Comparison of ENCODE assay signal across 20 cellular contexts in genomic region chr1:182377175-182377574, GRCh38. TPM values are rescaled to one million over a fixed set of nuclear protein-coding genes. Genes with fewer than 3 reads are reported as not detected.
DNase-seq lines count a peak whose midpoint lies in the region; ATAC-seq and TF ChIP-seq lines count a peak whose summit lies in the region.
"Had no signal": no experiment of that assay in that cellular context is flagged by ENCODE, and none has a peak within 500 bp of the region (broad histone marks: within the 10 kb centered on the region; RNA-seq: fewer than 3 reads in every experiment).

No MANE protein-coding gene starts in this region.

- H3K9me3 Mint-ChIP-seq in HFFc6, result no peaks in the 10 kb centered on the region
- H3K9me3 Mint-ChIP-seq: CD4-positive, alpha-beta memory T cell; IgD-negative memory B cell had no signal

- H3K27me3 ChIP-seq in mammary epithelial cell (ENCODE audit: insufficient read depth, low read length), result no peaks in the 10 kb centered on the region
- H3K27me3 ChIP-seq: BLaER1 had no signal

- in situ Hi-C loops in mammary epithelial cell (cut with MboI; ENCODE audit: low sequenced_read_pairs in 2 of 2), result no loop called here

- BruUV-seq in mammary epithelial cell (replicated peaks; lab: Mats Ljungman, UMichigan), result no TSS peak

- no peak overlapping the region for H3K27ac Mint-ChIP-seq in HFFc6

- H3K4me3 ChIP-seq in mammary epithelial cell (replicated peaks in 1 of 3; ENCODE audit: insufficient read depth in 1 of 3, low read depth in 2 of 3, low read length in 3 of 3), result no peak overlapping the region
- H3K4me3 ChIP-seq: BLaER1 had no signal

- H3K9me3 ChIP-seq in mammary epithelial cell (replicated peaks; ENCODE audit: insufficient read depth, low read length), result no peaks in the 10 kb centered on the region
- H3K9me3 ChIP-seq: BLaER1 had no signal

- no peak overlapping the region for H3K9ac ChIP-seq in mammary epithelial cell (ENCODE audit: insufficient read depth, low read length)
- H3K9ac ChIP-seq: BLaER1 had no signal

- peaks cover 5% of the 10 kb centered on the region for H3K4me1 ChIP-seq in mammary epithelial cell (ENCODE audit: insufficient read depth, low read length)
- H3K4me1 ChIP-seq: BLaER1 had no signal

- no peak overlapping the region for H3K4me3 Mint-ChIP-seq in HFFc6
- H3K4me3 Mint-ChIP-seq: CD4-positive, alpha-beta memory T cell; IgD-negative memory B cell had no signal

- H3K79me2 ChIP-seq in mammary epithelial cell (ENCODE audit: insufficient read depth, low read length), result no peaks in the 10 kb centered on the region

- H3K27ac ChIP-seq in mammary epithelial cell (ENCODE audit: insufficient read depth, low read depth, low read length), result no peak overlapping the region
- H3K27ac ChIP-seq: BLaER1 had no signal

- no peak for ATAC-seq in GM21717 (IDR thresholded peaks at IDR 0.05; ENCODE audit: unreplicated experiment)
- no peak for ATAC-seq in HG02610 (IDR thresholded peaks at IDR 0.05; ENCODE audit: unreplicated experiment)

- intact Hi-C loops in mammary epithelial cell (cut with micrococcal nuclease), result no loop called here

- no peak overlapping the region for H2AFZ ChIP-seq in mammary epithelial cell (ENCODE audit: low read depth, low read length)

- CTCF ChIA-PET in mammary epithelial cell (lab: Charles Lee; ENCODE audit: low non-redundant PET), result interaction anchor here (0.6 to 0.7 kb wide), 2 partner anchors 230 to 796 kb away, joined by 3 to 4 read pairs; no protein-coding TSS in a partner anchor

- no peaks in the 10 kb centered on the region for H4K20me1 ChIP-seq in mammary epithelial cell (ENCODE audit: insufficient read depth, low read length)

- H3K4me2 ChIP-seq in mammary epithelial cell (ENCODE audit: insufficient read depth, low read depth, low read length), result no peak overlapping the region
- H3K4me2 ChIP-seq: BLaER1 had no signal

- H3K27me3 Mint-ChIP-seq in HFFc6 (ENCODE audit: insufficient read depth), result peaks cover 5% of the 10 kb centered on the region; the same call in 1 of the 2 replicates
- H3K27me3 Mint-ChIP-seq: CD4-positive, alpha-beta memory T cell; IgD-negative memory B cell had no signal

- H3K4me1 Mint-ChIP-seq in HFFc6 (ENCODE audit: low read depth), result peaks cover 15% of the 10 kb centered on the region
- H3K4me1 Mint-ChIP-seq: CD4-positive, alpha-beta memory T cell; IgD-negative memory B cell had no signal

- H3K36me3 Mint-ChIP-seq in HFFc6 (ENCODE audit: low read depth), result peaks cover 8% of the 10 kb centered on the region; the same call in 1 of the 2 replicates
- H3K36me3 Mint-ChIP-seq: IgD-negative memory B cell had no signal

- TF ChIP-seq CTCF in HFFc6 (IDR thresholded peaks at IDR 0.05) (no peak), mammary epithelial cell (conservative IDR thresholded peaks at IDR 0.05 in 1 of 2, IDR thresholded peaks at IDR 0.05 in 1 of 2; ENCODE audit: extremely low read depth in 1 of 2, insufficient read depth in 1 of 2, low read depth in 1 of 2, low read length in 2 of 2) (no peak)

- peaks cover 2% of the 10 kb centered on the region for H3K36me3 ChIP-seq in mammary epithelial cell (ENCODE audit: insufficient read depth, low read length)

- DNase-seq in AG08395 (ENCODE audit: low spot score) (peak; percentile 6), HFFc6 (peak; percentile 14), mammary epithelial cell (peak; percentile 23), kidney tubule cell (ENCODE audit: low spot score) (peak; percentile 31), kidney glomerular epithelial cell (lab: John Stamatoyannopoulos, UW) (no peak)
- DNase-seq in effector CD4-positive, alpha-beta T cell, result no peak
- DNase-seq: 8988T; CD4-positive, alpha-beta memory T cell; EL; Karpas-422; NCI-H1092 treated with DMSO at 0.1 percent for 48 hours; NCI-H146; NCI-H2029 treated with DMSO at 0.1 percent for 48 hours; NCI-H2171 treated with DMSO at 0.1 percent for 48 hours; NCI-H446 treated with DMSO at 0.1 percent for 48 hours had no signal

- dilution Hi-C loops in mammary epithelial cell (cut with HindIII; ENCODE audit: low sequenced_read_pairs), result no loop called here

RNA-seq across cellular contexts. Expression of gene GLUL, which starts 14.4 kb away (rescaled TPM):
- 100 to 1,000 TPM; 124 to 194 (median 176) TPM for total RNA-seq in HFFc6 (2021; fragmentation: NEBNext Ultra II Directional; extraction: Animal tissue kit (Norgen Biotek cat#: 25700))
- total RNA-seq in mammary epithelial cell, result 100 to 1,000 TPM; 400 to 471 TPM
- polyA plus RNA-seq in mammary epithelial cell, result 893 TPM
- 1,162 TPM for polyA minus RNA-seq in mammary epithelial cell

RNA-seq across cellular contexts. Expression of gene TEDDM1, which starts 23.3 kb away (rescaled TPM):
- total RNA-seq in HFFc6 (2021; fragmentation: NEBNext Ultra II Directional; extraction: Animal tissue kit (Norgen Biotek cat#: 25700)), result not detected
- total RNA-seq in mammary epithelial cell, result not detected
- polyA plus RNA-seq in mammary epithelial cell, result not detected
- polyA minus RNA-seq in mammary epithelial cell, result not detected
- total RNA-seq: CD4-positive, alpha-beta memory T cell; H1 had no signal
- polyA plus RNA-seq: CD4-positive, alpha-beta memory T cell; H1 had no signal

Comparison
In these comparisons a context has a peak if more than half of its experiments do, and no peak if none do; other contexts are left out.
1. DNase-seq: peak in AG08395 (single experiment), HFFc6 (single experiment), mammary epithelial cell (single experiment) and kidney tubule cell (single experiment); none in effector CD4-positive, alpha-beta T cell (single experiment) and kidney glomerular epithelial cell (single experiment).